Comparison of ENCODE assay signal across 8 cellular contexts in genomic region chr3:49170744-49171118, GRCh38. TPM values are rescaled to one million over a fixed set of nuclear protein-coding genes. Genes with fewer than 3 reads are reported as not detected.
DNase-seq lines count a peak whose midpoint lies in the region; ATAC-seq and TF ChIP-seq lines count a peak whose summit lies in the region.

No MANE protein-coding gene starts in this region.

- H3K4me2 ChIP-seq in GM23248 (ENCODE audit: unreplicated experiment) (peak overlapping the region; percentile 85), skeletal muscle satellite cell (ENCODE audit: low read length) (peak overlapping the region; percentile 100)

- H3K36me3 ChIP-seq in GM23248 (ENCODE audit: low read depth) (no peaks in the 10 kb centered on the region), gastroesophageal sphincter (peaks cover 0 to 22% of the 10 kb centered on the region in 2 donors), skeletal muscle satellite cell (ENCODE audit: insufficient read depth, low read length) (no peaks in the 10 kb centered on the region), mucosa of descending colon (ENCODE audit: low read depth) (no peaks in the 10 kb centered on the region)

- no peak for DNase-seq in GM23248
- DNase-seq in activated B cell treated with CpG ODN at 0.5 μM for 24 hours: no peak
- no peak for DNase-seq in mucosa of descending colon
- no peak for DNase-seq in COLO829 (ENCODE audit: low spot score)
- DNase-seq in foreskin keratinocyte: no peak
- DNase-seq in stimulated activated CD4-positive, alpha-beta T cell treated with anti-CD3 and anti-CD28 coated beads, Interleukin-12 subunit alpha, Interleukin-12 subunit beta, amount 100 ng/mL, for 4 hours: no peak

- H3K9ac ChIP-seq in GM23248: peak overlapping the region; percentile 85
- H3K9ac ChIP-seq in skeletal muscle satellite cell (ENCODE audit: low read depth, low read length): peak overlapping the region; percentile 85

- no peak for TF ChIP-seq EP300 in gastroesophageal sphincter (IDR thresholded peaks at IDR 0.05)

- CTCF ChIA-PET in activated B cell treated with CpG ODN at 0.5 μM for 24 hours (lab: Charles Lee): interaction anchor here (0.6 to 2.4 kb wide), 5 partner anchors 169 to 906 kb away, joined by 3 to 14 read pairs (median 4); partner anchors contain the start of gene USP4

- POLR2A ChIA-PET in activated B cell treated with CpG ODN at 0.5 μM for 24 hours (lab: Charles Lee): interaction anchor here (0.7 to 1.7 kb wide), 6 partner anchors 50 to 278 kb away, joined by 3 to 6 read pairs (median 5); partner anchors contain the start of genes QRICH1, USP19 and USP4

- WGBS in GM23248 (ENCODE audit: low coverage in 1 of 2, low lambda C conversion rate in 2 of 2, missing lambda C conversion rate in 2 of 2), 2 experiments: 8% methylated on average over 1 of the region's 1 CpG
- 17% methylated on average over 1 of the region's 1 CpG; no CpG with 5 or more reads in 1 of the 2 donors for WGBS in gastroesophageal sphincter (ENCODE audit: low coverage in 1 of 2), 2 donors

- intact Hi-C loops in activated B cell treated with CpG ODN at 0.5 μM for 24 hours (cut with micrococcal nuclease): loop anchor here (1.0 to 5.0 kb wide), 4 partner anchors 76 to 279 kb away; partner anchors contain the start of genes C3orf62 and QRICH1
- intact Hi-C loops in mucosa of descending colon (cut with DNase I, micrococcal nuclease): no loop called here

- TF ChIP-seq CTCF in activated B cell treated with CpG ODN at 0.5 μM for 24 hours (IDR thresholded peaks at IDR 0.05) (no peak), gastroesophageal sphincter (IDR thresholded peaks at IDR 0.05) (no peak), mucosa of descending colon (IDR thresholded peaks at IDR 0.05) (no peak), foreskin keratinocyte (conservative IDR thresholded peaks at IDR 0.05) (no peak)

- no peaks in the 10 kb centered on the region for H3K9me2 ChIP-seq in GM23248 (ENCODE audit: insufficient read depth)

- no peak for TF ChIP-seq POLR2A in gastroesophageal sphincter (IDR thresholded peaks at IDR 0.05)

- H3K4me1 ChIP-seq in GM23248 (ENCODE audit: insufficient read depth) (peaks cover 18% of the 10 kb centered on the region), gastroesophageal sphincter (peaks cover 0 to 62% (median 34%) of the 10 kb centered on the region in 3 donors), skeletal muscle satellite cell (ENCODE audit: control insufficient read depth, insufficient read depth, low read length) (peaks cover 30% of the 10 kb centered on the region), mucosa of descending colon (ENCODE audit: low read depth) (peaks cover 26% of the 10 kb centered on the region), foreskin keratinocyte (peaks cover 4% of the 10 kb centered on the region)

- no peak overlapping the region for H3K27ac Mint-ChIP-seq in activated B cell treated with CpG ODN at 0.5 μM for 24 hours

- no peaks in the 10 kb centered on the region for H3F3A ChIP-seq in GM23248 (ENCODE audit: insufficient read depth)

- H3K27me3 Mint-ChIP-seq in activated B cell treated with CpG ODN at 0.5 μM for 24 hours: peaks cover 2% of the 10 kb centered on the region

- no peaks in the 10 kb centered on the region for H3K9me3 ChIP-seq in GM23248 (ENCODE audit: low read depth)
- H3K9me3 ChIP-seq in gastroesophageal sphincter: no peaks in the 10 kb centered on the region
- H3K9me3 ChIP-seq in skeletal muscle satellite cell (replicated peaks; ENCODE audit: low read length): no peaks in the 10 kb centered on the region
- H3K9me3 ChIP-seq in mucosa of descending colon: no peaks in the 10 kb centered on the region

- H2AFZ ChIP-seq in GM23248: peak overlapping the region; percentile 98

- peaks cover 27% of the 10 kb centered on the region for H3K79me2 ChIP-seq in GM23248 (ENCODE audit: insufficient read depth)

- no peaks in the 10 kb centered on the region for H4K20me1 ChIP-seq in GM23248 (ENCODE audit: insufficient read depth)

- no peak for ATAC-seq in activated B cell treated with CpG ODN at 0.5 μM for 24 hours (ENCODE audit: low read depth)
- peak; percentile 5 for ATAC-seq in gastroesophageal sphincter
- no peak for ATAC-seq in mucosa of descending colon
- no peak for ATAC-seq in foreskin keratinocyte

- H3K9me3 Mint-ChIP-seq in activated B cell treated with CpG ODN at 0.5 μM for 24 hours: no peaks in the 10 kb centered on the region

- H3K36me3 Mint-ChIP-seq in activated B cell treated with CpG ODN at 0.5 μM for 24 hours (ENCODE audit: low read depth): peaks cover 3% of the 10 kb centered on the region

- in situ Hi-C loops in GM23248 (cut with MboI): loop anchor here (25.0 kb wide), 1 partner anchor 267 kb away; the partner anchor contains the start of gene NICN1

- peak overlapping the region; percentile 87 for H3K4me3 Mint-ChIP-seq in activated B cell treated with CpG ODN at 0.5 μM for 24 hours

- no peaks in the 10 kb centered on the region for H3K27me3 ChIP-seq in GM23248 (replicated peaks; ENCODE audit: insufficient read depth)
- no peaks in the 10 kb centered on the region for H3K27me3 ChIP-seq in gastroesophageal sphincter
- no peaks in the 10 kb centered on the region for H3K27me3 ChIP-seq in skeletal muscle satellite cell (ENCODE audit: control insufficient read depth, insufficient read depth, low read length)
- no peaks in the 10 kb centered on the region for H3K27me3 ChIP-seq in foreskin keratinocyte

- 0 out of 2 replicates have a peak overlapping the region, but pooled peaks have one; percentile 40 for H3K27ac ChIP-seq in GM23248
- peak overlapping the region; percentile 62 to 94 (median 91) for H3K27ac ChIP-seq in gastroesophageal sphincter
- H3K27ac ChIP-seq in foreskin keratinocyte: no peak overlapping the region

- H3K4me1 Mint-ChIP-seq in activated B cell treated with CpG ODN at 0.5 μM for 24 hours: peaks cover 14% of the 10 kb centered on the region

- peak overlapping the region; percentile 89 for H3K4me3 ChIP-seq in GM23248
- peak overlapping the region; percentile 62 to 92 for H3K4me3 ChIP-seq in gastroesophageal sphincter
- H3K4me3 ChIP-seq in skeletal muscle satellite cell (ENCODE audit: low read length): peak overlapping the region; percentile 96
- H3K4me3 ChIP-seq in mucosa of descending colon: no peak overlapping the region

RNA-seq across cellular contexts. Expression of gene KLHDC8B, which starts 0.7 kb away (rescaled TPM):
- total RNA-seq in GM23248 (2014; rRNA removed; shearing (Covaris generic)): 19.5 and 22.5 TPM in 2 replicates
- polyA plus RNA-seq in GM23248 (2016; fragmentation: Nextera tagmentation; extraction: Ambion mirVana) (13.5 and 15.4 TPM in 2 replicates), foreskin keratinocyte (11.8 and 14.3 TPM in 2 replicates)
- total RNA-seq in activated B cell treated with CpG ODN at 0.5 μM for 24 hours (1.1 and 1.2 TPM in 2 replicates), gastroesophageal sphincter (100 to 1,000 TPM in 3 of 4 donors, 10 to 100 TPM in 1; 39.8 to 126 (median 114) TPM), mucosa of descending colon (10 to 100 TPM in 1 of 3 donors, 1 to 10 TPM in 2; 6.3 to 68.4 (median 6.3) TPM), foreskin keratinocyte (11.7 and 14.9 TPM in 2 replicates)
- 6.1 and 7.6 TPM in 2 replicates for total RNA-seq in skeletal muscle satellite cell (2012; rRNA removed)

RNA-seq across cellular contexts. Expression of gene CCDC71, which starts 4.6 kb away (rescaled TPM):
- total RNA-seq in GM23248 (2014; rRNA removed; shearing (Covaris generic)): 35.4 and 39.7 TPM in 2 replicates
- 1.5 and 1.7 TPM in 2 replicates for polyA plus RNA-seq in GM23248 (2016; fragmentation: Nextera tagmentation; extraction: Ambion mirVana)
- 28.3 and 28.9 TPM in 2 replicates for total RNA-seq in activated B cell treated with CpG ODN at 0.5 μM for 24 hours
- total RNA-seq in gastroesophageal sphincter: 10 to 100 TPM; 15.6 to 31.2 (median 25.3) TPM
- total RNA-seq in skeletal muscle satellite cell (2012; rRNA removed): 21.3 and 23.8 TPM in 2 replicates
- total RNA-seq in mucosa of descending colon: 10 to 100 TPM; 15.2 to 20.7 (median 19.9) TPM
- total RNA-seq in foreskin keratinocyte: 24.9 and 26.7 TPM in 2 replicates
- polyA plus RNA-seq in foreskin keratinocyte: 32.1 and 32.9 TPM in 2 replicates

RNA-seq across cellular contexts. Expression of gene LAMB2, which starts 37.9 kb away (rescaled TPM):
- 894 and 1,064 TPM in 2 replicates for total RNA-seq in GM23248 (2014; rRNA removed; shearing (Covaris generic))
- polyA plus RNA-seq in GM23248 (2016; fragmentation: Nextera tagmentation; extraction: Ambion mirVana) (539 and 542 TPM in 2 replicates), foreskin keratinocyte (97.2 and 133 TPM in 2 replicates)
- total RNA-seq in activated B cell treated with CpG ODN at 0.5 μM for 24 hours (not detected in 2 replicates), gastroesophageal sphincter (100 to 1,000 TPM; 578 to 980 (median 645) TPM), mucosa of descending colon (100 to 1,000 TPM in 1 of 3 donors, 10 to 100 TPM in 2; 52.1 to 354 (median 82.0) TPM), foreskin keratinocyte (120 and 153 TPM in 2 replicates)
- 126 and 130 TPM in 2 replicates for total RNA-seq in skeletal muscle satellite cell (2012; rRNA removed)

RNA-seq across cellular contexts. Expression of gene USP19, which starts 50.1 kb away (rescaled TPM):
- total RNA-seq in GM23248 (2014; rRNA removed; shearing (Covaris generic)): 31.6 and 46.4 TPM in 2 replicates
- polyA plus RNA-seq in GM23248 (2016; fragmentation: Nextera tagmentation; extraction: Ambion mirVana) (16.3 and 17.0 TPM in 2 replicates), foreskin keratinocyte (13.7 and 14.4 TPM in 2 replicates)
- total RNA-seq in activated B cell treated with CpG ODN at 0.5 μM for 24 hours (62.0 and 75.3 TPM in 2 replicates), gastroesophageal sphincter (100 to 1,000 TPM in 1 of 4 donors, 10 to 100 TPM in 3; 53.4 to 114 (median 76.4) TPM), mucosa of descending colon (10 to 100 TPM; 65.7 to 84.7 (median 82.6) TPM), foreskin keratinocyte (28.5 and 29.6 TPM in 2 replicates)
- 29.7 and 30.9 TPM in 2 replicates for total RNA-seq in skeletal muscle satellite cell (2012; rRNA removed)

Comparison
In these comparisons a context has a peak if more than half of its experiments do, and no peak if none do; other contexts are left out.
1. RNA of gene LAMB2, which starts 37.9 kb away (total RNA-seq): 894 to 1,064 TPM in GM23248, 578 to 980 TPM in gastroesophageal sphincter, 120 to 153 TPM in foreskin keratinocyte and 52.1 to 354 TPM in mucosa of descending colon; not detected in activated B cell treated with CpG ODN at 0.5 μM for 24 hours; every median in the first group is over 10 times any median in the second.